Comparison of ENCODE assay signal across 12 cellular contexts in genomic region chr12:72057330-72057911, GRCh38.
DNase-seq lines count a peak whose midpoint lies in the region; ATAC-seq and TF ChIP-seq lines count a peak whose summit lies in the region.
"Had no signal": no experiment of that assay in that cellular context is flagged by ENCODE, and none has a peak within 500 bp of the region (broad histone marks: within the 10 kb centered on the region; RNA-seq: fewer than 3 reads in every experiment).

No MANE protein-coding gene starts in this region.

- H3K9me3 Mint-ChIP-seq in activated naive CD4-positive, alpha-beta T cell treated with anti-CD3 and anti-CD28 coated beads, Interleukin-2, amount 50 U/mL, for 72 hours, result no peaks in the 10 kb centered on the region

- no peaks in the 10 kb centered on the region for H3K27me3 ChIP-seq in tibial nerve
- H3K27me3 ChIP-seq: ascending aorta had no signal

- WGBS in tibial nerve, 2 donors, result 35 to 36% methylated on average over 5 of the region's 5 CpGs

- H3K4me3 ChIP-seq in tibial nerve, result no peak overlapping the region
- H3K4me3 ChIP-seq: ascending aorta had no signal

- H3K36me3 ChIP-seq in tibial nerve, result no peaks in the 10 kb centered on the region
- H3K36me3 ChIP-seq: ascending aorta had no signal

- no peak for TF ChIP-seq CTCF in RWPE1 (conservative IDR thresholded peaks at IDR 0.05; ENCODE audit: low read depth)
- no peak for TF ChIP-seq CTCF in tibial nerve (IDR thresholded peaks at IDR 0.05)

- no peak for TF ChIP-seq EP300 in tibial nerve (IDR thresholded peaks at IDR 0.05)

- no peaks in the 10 kb centered on the region for H3K36me3 Mint-ChIP-seq in activated naive CD4-positive, alpha-beta T cell treated with anti-CD3 and anti-CD28 coated beads, Interleukin-2, amount 50 U/mL, for 72 hours

- no peaks in the 10 kb centered on the region for H3K4me1 ChIP-seq in tibial nerve
- H3K4me1 ChIP-seq: ascending aorta had no signal

- H3K9me3 ChIP-seq in tibial nerve, result no peaks in the 10 kb centered on the region
- H3K9me3 ChIP-seq: ascending aorta had no signal

- no peak for TF ChIP-seq POLR2A in tibial nerve (IDR thresholded peaks at IDR 0.05)

- H3K27ac Mint-ChIP-seq in activated naive CD4-positive, alpha-beta T cell treated with anti-CD3 and anti-CD28 coated beads, Interleukin-2, amount 50 U/mL, for 72 hours, result no peak overlapping the region

- DNase-seq in NCI-H2029 treated with DMSO at 0.1 percent for 48 hours (lab: John Stamatoyannopoulos, UW), result peak; percentile 20
- DNase-seq in NCI-H2029 (lab: John Stamatoyannopoulos, UW), result no peak
- peak; percentile 87 to 93 for DNase-seq in NCI-H2081 (lab: John Stamatoyannopoulos, UW)
- peak; percentile 11 for DNase-seq in RWPE1 (ENCODE audit: low spot score)
- peak; percentile 47 for DNase-seq in renal cortical epithelial cell (ENCODE audit: low read depth)
- DNase-seq in activated naive CD4-positive, alpha-beta T cell treated with anti-CD3 and anti-CD28 coated beads, Interleukin-2, amount 50 U/mL, for 72 hours (ENCODE audit: low spot score in 2 of 2), result no peak
- DNase-seq in tibial nerve (ENCODE audit: low spot score in 2 of 2), result no peak
- DNase-seq: activated CD4-positive, alpha-beta T cell treated with anti-CD3 and anti-CD28 coated beads, Interleukin-2, amount 50 U/mL, for 48 hours; NK-92 treated with Interleukin-12 subunit alpha and Interleukin-12 subunit beta, amount 100 ng/mL, for 24 hours; occipital lobe had no signal

- POLR2A ChIA-PET in RWPE1 (lab: Yijun Ruan, JAX; ENCODE audit: low non-redundant PET), result interaction anchor here (0.6 kb wide), 1 partner anchor 10 kb away, joined by 3 read pairs; no protein-coding TSS in a partner anchor

- H3K27ac ChIP-seq in RWPE1 (no peak overlapping the region), tibial nerve (no peak overlapping the region)
- H3K27ac ChIP-seq: ascending aorta had no signal

- CTCF ChIA-PET in RWPE1 (lab: Yijun Ruan, JAX), result no interaction called here

- no peak for ATAC-seq in activated naive CD4-positive, alpha-beta T cell treated with anti-CD3 and anti-CD28 coated beads, Interleukin-2, amount 50 U/mL, for 72 hours
- ATAC-seq in GM18909 (IDR thresholded peaks at IDR 0.05; ENCODE audit: poor library complexity, unreplicated experiment), result no peak

Comparison
In these comparisons a context has a peak if more than half of its experiments do, and no peak if none do; other contexts are left out.
1. DNase-seq: peak in NCI-H2029 treated with DMSO at 0.1 percent for 48 hours (single experiment), NCI-H2081 (2 of 2), RWPE1 (single experiment) and renal cortical epithelial cell (single experiment); none in NCI-H2029 (single experiment), activated naive CD4-positive, alpha-beta T cell treated with anti-CD3 and anti-CD28 coated beads, Interleukin-2, amount 50 U/mL, for 72 hours (0 of 2) and tibial nerve (0 of 2).